Comparison of ENCODE assay signal across 17 cellular contexts in the genomic region with DNA sequence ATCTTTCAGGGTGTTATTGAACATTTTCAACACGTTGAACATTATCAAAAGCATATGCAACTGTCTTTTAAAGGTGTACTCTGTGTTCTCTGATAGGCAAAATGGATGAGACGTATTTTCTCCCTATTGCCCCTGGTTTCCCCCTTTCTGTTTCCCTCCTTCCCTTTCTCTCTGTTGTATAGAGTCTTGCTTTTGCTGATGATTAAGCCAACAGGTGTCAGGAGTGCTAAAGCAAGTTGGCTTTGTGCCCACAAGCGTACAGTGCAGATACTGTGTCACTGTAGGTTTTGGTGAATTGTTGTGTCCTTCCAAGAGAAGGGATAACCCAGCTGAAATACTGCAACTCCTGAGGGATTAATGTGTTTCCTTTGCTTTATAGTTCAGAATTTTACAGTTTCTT.
DNase-seq lines count a peak whose midpoint lies in the region; ATAC-seq and TF ChIP-seq lines count a peak whose summit lies in the region.
"Had no signal": no experiment of that assay in that cellular context is flagged by ENCODE, and none has a peak within 500 bp of the region (broad histone marks: within the 10 kb centered on the region; RNA-seq: fewer than 3 reads in every experiment).

No MANE protein-coding gene starts in this region.

- H3K4me3 Mint-ChIP-seq in neural progenitor cell = no peak overlapping the region
- H3K4me3 Mint-ChIP-seq: activated naive CD8-positive, alpha-beta T cell treated with anti-CD3 and anti-CD28 coated beads for 36 hours had no signal

- H3K27ac ChIP-seq in neural progenitor cell = no peak overlapping the region
- H3K27ac ChIP-seq: BLaER1 treated with 17β-estradiol and CSF1 and Interleukin-3, amounts not matched to agents 10 nM and 100 nM; WERI-Rb-1 had no signal

- DNase-seq in HFF-Myc (ENCODE audit: extremely low read depth, low read depth) (peak; percentile 22), NCI-H128 (lab: John Stamatoyannopoulos, UW; ENCODE audit: unreplicated experiment) (peak; percentile 38), cerebellar cortex (ENCODE audit: low spot score) (peak; percentile 17), neural progenitor cell (ENCODE audit: low spot score) (no peak)
- DNase-seq in activated T-cell treated with anti-CD3 and anti-CD28 coated beads, Interleukin-2, amount 50 U/mL, for 1 hour = no peak
- DNase-seq: activated naive CD8-positive, alpha-beta T cell treated with anti-CD3 and anti-CD28 coated beads for 36 hours; cerebellar nuclear complex; hippocampal formation; NCI-H2081 treated with DMSO at 0.1 percent for 48 hours; PC-3; stimulated activated naive CD8-positive, alpha-beta T cell treated with anti-CD3 and anti-CD28 coated beads, Interleukin-15, Interleukin-2, amounts not matched to agents 100 U/mL and 50 U/mL, for 24 hours; SW 1271; WERI-Rb-1 had no signal

- H3K79me2 ChIP-seq in neural progenitor cell (ENCODE audit: low read depth) = no peaks in the 10 kb centered on the region

- H3K36me3 Mint-ChIP-seq in neural progenitor cell = peaks cover 2% of the 10 kb centered on the region

- ATAC-seq in GM18909 (IDR thresholded peaks at IDR 0.05; ENCODE audit: poor library complexity, unreplicated experiment) (no peak), HG02885 (IDR thresholded peaks at IDR 0.05; ENCODE audit: poor library complexity, unreplicated experiment) (no peak)
- ATAC-seq: PC-3; sciatic nerve; stimulated activated naive CD8-positive, alpha-beta T cell treated with anti-CD3 and anti-CD28 coated beads, Interleukin-15, Interleukin-2, amounts not matched to agents 100 U/mL and 50 U/mL, for 24 hours had no signal

- peaks cover 8% of the 10 kb centered on the region for H3K4me1 Mint-ChIP-seq in neural progenitor cell

- no peak overlapping the region for H3K27ac Mint-ChIP-seq in neural progenitor cell
- H3K27ac Mint-ChIP-seq: activated naive CD8-positive, alpha-beta T cell treated with anti-CD3 and anti-CD28 coated beads for 36 hours had no signal

- peaks cover 19% of the 10 kb centered on the region for H3K4me1 ChIP-seq in neural progenitor cell
- H3K4me1 ChIP-seq: BLaER1 treated with 17β-estradiol and CSF1 and Interleukin-3, amounts not matched to agents 10 nM and 100 nM had no signal

- H3K27me3 ChIP-seq in neural progenitor cell = no peaks in the 10 kb centered on the region
- H3K27me3 ChIP-seq: BLaER1 treated with 17β-estradiol and CSF1 and Interleukin-3, amounts not matched to agents 10 nM and 100 nM had no signal

- H3K36me3 ChIP-seq in neural progenitor cell = no peaks in the 10 kb centered on the region
- H3K36me3 ChIP-seq: WERI-Rb-1 had no signal

- no peak overlapping the region for H3K4me3 ChIP-seq in HFF-Myc (replicated peaks; ENCODE audit: low read depth, low read length)
- H3K4me3 ChIP-seq in neural progenitor cell = no peak overlapping the region
- H3K4me3 ChIP-seq: BLaER1 treated with 17β-estradiol and CSF1 and Interleukin-3, amounts not matched to agents 10 nM and 100 nM had no signal

- H4K20me1 ChIP-seq in neural progenitor cell (ENCODE audit: low read depth) = peaks cover 7% of the 10 kb centered on the region

- H3K9ac ChIP-seq in neural progenitor cell = no peak overlapping the region
- H3K9ac ChIP-seq: BLaER1 treated with 17β-estradiol and CSF1 and Interleukin-3, amounts not matched to agents 10 nM and 100 nM had no signal

- H3K27me3 Mint-ChIP-seq in neural progenitor cell (ENCODE audit: insufficient read depth, low read depth) = no peaks in the 10 kb centered on the region
- H3K27me3 Mint-ChIP-seq: activated naive CD8-positive, alpha-beta T cell treated with anti-CD3 and anti-CD28 coated beads for 36 hours had no signal

- H3K4me2 ChIP-seq in neural progenitor cell = peak overlapping the region; percentile 5
- H3K4me2 ChIP-seq: BLaER1 treated with 17β-estradiol and CSF1 and Interleukin-3, amounts not matched to agents 10 nM and 100 nM had no signal

- no peaks in the 10 kb centered on the region for H3K9me3 ChIP-seq in neural progenitor cell (ENCODE audit: low read depth)

- no peaks in the 10 kb centered on the region for H3F3A ChIP-seq in neural progenitor cell (ENCODE audit: low read depth)

- TF ChIP-seq CTCF in HFF-Myc (IDR thresholded peaks at IDR 0.05; ENCODE audit: low read depth, low read length, missing control alignments) = no peak
- no peak for TF ChIP-seq CTCF in neural progenitor cell (IDR thresholded peaks at IDR 0.05)

- H3K9me3 Mint-ChIP-seq in neural progenitor cell = peaks cover 5% of the 10 kb centered on the region

- H2AFZ ChIP-seq in neural progenitor cell (replicated peaks) = no peak overlapping the region

Comparison
In these comparisons a context has a peak if more than half of its experiments do, and no peak if none do; other contexts are left out.
1. DNase-seq: peak in HFF-Myc (single experiment), NCI-H128 (single experiment) and cerebellar cortex (single experiment); none in neural progenitor cell (single experiment) and activated T-cell treated with anti-CD3 and anti-CD28 coated beads, Interleukin-2, amount 50 U/mL, for 1 hour (single experiment).